Comparison of ENCODE assay signal across 25 cellular contexts in genomic region chr5:135565256-135565655, GRCh38. TPM values are rescaled to one million over a fixed set of nuclear protein-coding genes. Genes with fewer than 3 reads are reported as not detected.
A peak's percentile ranks its signal among the peaks of the same experiment; 100 is the strongest.
DNase-seq lines count a peak whose midpoint lies in the region; ATAC-seq, FAIRE-seq and TF ChIP-seq lines count a peak whose summit lies in the region.
"Had no signal": no experiment of that assay in that cellular context is flagged by ENCODE, and none has a peak within 500 bp of the region (broad histone marks: within the 10 kb centered on the region; RNA-seq: fewer than 3 reads in every experiment).

No MANE protein-coding gene starts in this region.

- no peak overlapping the region for H3K4me3 ChIP-seq in AG10803 (ENCODE audit: low read length)
- H3K4me3 ChIP-seq in HUES48 (ENCODE audit: low read depth, low read length) = peak overlapping the region; percentile 36
- peak overlapping the region in 1 of 4 experiments; percentile 12; a peak in 1 of 8 replicates for H3K4me3 ChIP-seq in H1 (ENCODE audit: extremely low read depth in 1 of 4, insufficient read depth in 2 of 4, low read depth in 3 of 4, low read length in 4 of 4)
- H3K4me3 ChIP-seq in mesendoderm (ENCODE audit: low read length) = no peak overlapping the region
- H3K4me3 ChIP-seq in tibial artery = no peak overlapping the region
- H3K4me3 ChIP-seq: GM12878, K562, MG63, SJCRH30 had no signal

- H3K9ac ChIP-seq in HUES48 (ENCODE audit: low read depth, low read length) (no peak overlapping the region), H1 (replicated peaks in 1 of 4; ENCODE audit: extremely low read depth in 1 of 4, low read depth in 3 of 4, low read length in 3 of 4) (no peak overlapping the region), mesendoderm (ENCODE audit: low read length) (no peak overlapping the region)

- TF ChIP-seq RAD21 in H1 (IDR thresholded peaks at IDR 0.05 in 1 of 2, conservative IDR thresholded peaks at IDR 0.05 in 1 of 2; ENCODE audit: low read depth in 2 of 2, low read length in 2 of 2) = no peak

- 40% methylated on average over 5 of the region's 5 CpGs; no CpG with 5 or more reads in 1 of the 2 experiments for WGBS in H1 (ENCODE audit: extremely low coverage in 1 of 2, insufficient coverage in 1 of 2, insufficient read length in 1 of 2, insufficient replicate concordance in 2 of 2, low coverage in 1 of 2, low lambda C conversion rate in 2 of 2, missing lambda C conversion rate in 1 of 2), 2 experiments
- no CpG with 5 or more reads among the region's 5 CpGs for WGBS in mesendoderm (ENCODE audit: extremely low coverage, insufficient coverage, low lambda C conversion rate)

- H3K18ac ChIP-seq in H1 (ENCODE audit: extremely low read depth, low read length) = no peak overlapping the region
- H3K18ac ChIP-seq in mesendoderm (ENCODE audit: low read length) = no peak overlapping the region

- H3K4ac ChIP-seq in H1 (replicated peaks; ENCODE audit: insufficient read length, low read depth, low read length) (no peak overlapping the region), mesendoderm (ENCODE audit: low read depth, low read length) (no peak overlapping the region)

- H3K4me1 ChIP-seq in HUES48 (ENCODE audit: control insufficient read depth, insufficient read depth, low read length) = peaks cover 20% of the 10 kb centered on the region
- peaks cover 0 to 23% (median 9%) of the 10 kb centered on the region in 4 experiments; a peak in 6 of 7 replicates for H3K4me1 ChIP-seq in H1 (replicated peaks in 1 of 4; ENCODE audit: control insufficient read depth in 3 of 4, insufficient read depth in 4 of 4, low read length in 3 of 4)
- peaks cover 2% of the 10 kb centered on the region for H3K4me1 ChIP-seq in mesendoderm (ENCODE audit: control insufficient read depth, low read depth, low read length)
- peaks cover 0 to 4% (median 0%) of the 10 kb centered on the region in 4 donors for H3K4me1 ChIP-seq in tibial artery
- H3K4me1 ChIP-seq: SJCRH30 had no signal

- H2AFZ ChIP-seq in H1 (ENCODE audit: low read length) = no peak overlapping the region

- intact Hi-C loops in tibial artery (cut with DNase I; ENCODE audit: low total_unique reads) = no loop called here

- no peak for TF ChIP-seq POLR2A in H1 (IDR thresholded peaks at IDR 0.05; ENCODE audit: control extremely low read depth in 1 of 2, low read depth in 2 of 2, low read length in 2 of 2)

- TF ChIP-seq CTCF in AG10803 (conservative IDR thresholded peaks at IDR 0.05; ENCODE audit: low read length) = no peak
- TF ChIP-seq CTCF in H1 (IDR thresholded peaks at IDR 0.05; ENCODE audit: control extremely low read depth in 1 of 3, insufficient read depth in 1 of 3, low read depth in 1 of 3, low read length in 3 of 3) = no peak
- no peak for TF ChIP-seq CTCF in tibial artery (IDR thresholded peaks at IDR 0.05)

- H3K27ac Mint-ChIP-seq in T-helper 17 cell = no peak overlapping the region
- H3K27ac Mint-ChIP-seq: CD4-positive, CD25-positive, alpha-beta regulatory T cell had no signal

- no peak overlapping the region for H4K91ac ChIP-seq in H1 (replicated peaks; ENCODE audit: insufficient read length, low read length)

- H2AK5ac ChIP-seq in H1 (ENCODE audit: low read depth, low read length) = no peak overlapping the region
- no peak overlapping the region for H2AK5ac ChIP-seq in mesendoderm (ENCODE audit: low read length)

- H3K27ac ChIP-seq in HUES48 (ENCODE audit: low read depth, low read length) = peak overlapping the region; percentile 22
- no peak overlapping the region for H3K27ac ChIP-seq in H1 (ENCODE audit: low read depth, low read length)
- H3K27ac ChIP-seq in mesendoderm (ENCODE audit: low read depth, low read length) = no peak overlapping the region
- H3K27ac ChIP-seq in tibial artery = no peak overlapping the region
- H3K27ac ChIP-seq: SJCRH30 had no signal

- no peak overlapping the region for H3K14ac ChIP-seq in H1 (ENCODE audit: insufficient read length)

- H2BK15ac ChIP-seq in H1 (ENCODE audit: low read length) = no peak overlapping the region
- no peak overlapping the region for H2BK15ac ChIP-seq in mesendoderm (replicated peaks; ENCODE audit: low read depth)

- H3K9me3 ChIP-seq in HUES48 (ENCODE audit: control insufficient read depth, insufficient read depth, low read length) (no peaks in the 10 kb centered on the region), H1 (ENCODE audit: insufficient read depth in 2 of 2, low read depth in 1 of 2, low read length in 1 of 2) (no peaks in the 10 kb centered on the region), T-helper 17 cell (ENCODE audit: control insufficient read depth, low read length, poor library complexity, severe bottlenecking) (no peaks in the 10 kb centered on the region), tibial artery (no peaks in the 10 kb centered on the region)
- H3K9me3 ChIP-seq: MG63, SJCRH30 had no signal

- no peak overlapping the region for H2BK120ac ChIP-seq in H1 (replicated peaks; ENCODE audit: low read depth, low read length)
- no peak overlapping the region for H2BK120ac ChIP-seq in mesendoderm (ENCODE audit: low read depth, low read length)

- H3K56ac ChIP-seq in H1 (replicated peaks; ENCODE audit: insufficient read length, low read depth, low read length) (no peak overlapping the region), mesendoderm (ENCODE audit: low read length) (peak overlapping the region; percentile 18)

- H3K79me1 ChIP-seq in H1 (ENCODE audit: low read depth, low read length) = no peaks in the 10 kb centered on the region
- no peaks in the 10 kb centered on the region for H3K79me1 ChIP-seq in mesendoderm (ENCODE audit: low read length)

- H4K5ac ChIP-seq in H1 (ENCODE audit: insufficient read length, low read depth, low read length) (no peak overlapping the region), mesendoderm (ENCODE audit: low read length) (no peak overlapping the region)

- peak overlapping the region; percentile 84; the same call in 1 of the 2 replicates for H2BK12ac ChIP-seq in H1 (ENCODE audit: low read depth, low read length)

- peaks cover 13% of the 10 kb centered on the region for H3K4me1 Mint-ChIP-seq in T-helper 17 cell

- no peak overlapping the region for H3K23ac ChIP-seq in H1 (ENCODE audit: insufficient read length)
- no peak overlapping the region for H3K23ac ChIP-seq in mesendoderm (ENCODE audit: low read length)

- ATAC-seq in T-helper 17 cell = no peak
- ATAC-seq: Panc1 had no signal

- CTCF ChIA-PET in H1 (lab: Charles Lee; ENCODE audit: partially characterized antibody) = interaction anchor here (0.7 to 20.6 kb wide), 32 partner anchors 12 to 488 kb away, joined by 3 to 547 read pairs (median 6); partner anchors contain the start of genes CXCL14 and SLC25A48

- H4K20me1 ChIP-seq in H1 (replicated peaks in 1 of 2; ENCODE audit: control insufficient read depth in 1 of 2, insufficient read depth in 2 of 2, low read length in 2 of 2) = no peaks in the 10 kb centered on the region

- H3K4me3 Mint-ChIP-seq in T-helper 17 cell = no peak overlapping the region
- H3K4me3 Mint-ChIP-seq: CD4-positive, CD25-positive, alpha-beta regulatory T cell had no signal

- H3K36me3 Mint-ChIP-seq in T-helper 17 cell (ENCODE audit: low read depth) = no peaks in the 10 kb centered on the region
- H3K36me3 Mint-ChIP-seq: CD4-positive, CD25-positive, alpha-beta regulatory T cell had no signal

- no peak for TF ChIP-seq EP300 in H1 (IDR thresholded peaks at IDR 0.05; ENCODE audit: borderline replicate concordance in 1 of 2, low read depth in 2 of 2, low read length in 2 of 2)

- H3K79me2 ChIP-seq in H1 (ENCODE audit: control insufficient read depth in 1 of 2, insufficient read depth in 2 of 2, low read length in 2 of 2) (no peaks in the 10 kb centered on the region), mesendoderm (ENCODE audit: control insufficient read depth, insufficient read depth, low read length) (no peaks in the 10 kb centered on the region)

- POLR2A ChIA-PET in H1 (lab: Charles Lee; ENCODE audit: partially characterized antibody) = interaction anchor here (0.6 to 1.2 kb wide), 2 partner anchors 99 to 1912 kb away, joined by 3 read pairs; no protein-coding TSS in a partner anchor

- H3K36me3 ChIP-seq in HUES48 (ENCODE audit: control insufficient read depth, insufficient read depth, low read length) (no peaks in the 10 kb centered on the region), H1 (ENCODE audit: control insufficient read depth in 2 of 4, insufficient read depth in 4 of 4, low read length in 3 of 4) (no peaks in the 10 kb centered on the region), mesendoderm (ENCODE audit: control insufficient read depth, insufficient read depth, low read length) (no peaks in the 10 kb centered on the region), tibial artery (no peaks in the 10 kb centered on the region)
- H3K36me3 ChIP-seq: MG63, SJCRH30 had no signal

- peak; percentile 57 for DNase-seq in AG10803 (ENCODE audit: low read depth)
- DNase-seq in H1 (ENCODE audit: low read depth in 1 of 2, low spot score in 2 of 2) = no peak
- no peak for DNase-seq in mesendoderm
- no peak for DNase-seq in T-helper 17 cell
- DNase-seq in MV-4-11 (lab: John Stamatoyannopoulos, UW) = no peak
- no peak for DNase-seq in tibial artery
- no peak for DNase-seq in HuH-7 (ENCODE audit: low spot score)
- DNase-seq: CD4-positive, CD25-positive, alpha-beta regulatory T cell; MG63; NCI-H1048; NCI-H1436; NCI-H187 treated with DMSO at 0.1 percent for 48 hours; NCI-H510A; NCI-H748 treated with DMSO at 0.1 percent for 48 hours; SJCRH30; T-helper 1 cell had no signal

- H4K8ac ChIP-seq in H1 (ENCODE audit: extremely low read depth, insufficient read depth, low read length) (no peak overlapping the region), mesendoderm (ENCODE audit: low read depth, low read length) (no peak overlapping the region)

- H3K27me3 Mint-ChIP-seq in T-helper 17 cell = peaks cover 43% of the 10 kb centered on the region

- FAIRE-seq in H1 (lab: Jason Lieb, UNC) = no peak

- H3K4me2 ChIP-seq in H1 (ENCODE audit: insufficient read depth in 1 of 2, low read depth in 2 of 2, low read length in 2 of 2) = peak overlapping the region; percentile 29 to 55
- no peak overlapping the region for H3K4me2 ChIP-seq in mesendoderm (ENCODE audit: low read length)

- no peak overlapping the region for H2BK20ac ChIP-seq in H1 (ENCODE audit: low read length)

- H3K23me2 ChIP-seq in H1 (ENCODE audit: low read depth, low read length) = no peaks in the 10 kb centered on the region

- no peak overlapping the region; the same call in 1 of the 2 replicates for H2BK5ac ChIP-seq in H1 (ENCODE audit: low read depth, low read length)
- no peak overlapping the region for H2BK5ac ChIP-seq in mesendoderm (ENCODE audit: low read length)

- H3K27me3 ChIP-seq in HUES48 (ENCODE audit: control insufficient read depth, insufficient read depth, low read length) (peaks cover 19% of the 10 kb centered on the region), H1 (replicated peaks in 1 of 4; ENCODE audit: control insufficient read depth in 3 of 4, extremely low read depth in 1 of 4, insufficient read depth in 3 of 4, low read length in 3 of 4) (no peaks in the 10 kb centered on the region), mesendoderm (ENCODE audit: insufficient read depth, low read length, poor library complexity) (no peaks in the 10 kb centered on the region), tibial artery (peaks cover 0 to 18% of the 10 kb centered on the region in 2 donors)

RNA-seq across cellular contexts. Expression of gene CXCL14, which starts 13.5 kb away (rescaled TPM):
- total RNA-seq in H1 (2021; fragmentation: NEBNext Ultra II Directional; extraction: Animal tissue kit (Norgen Biotek cat#: 25700)) = 1.8 and 2.4 TPM in 2 replicates
- polyA plus RNA-seq in H1 (2011; rRNA removed) = 1.2 and 1.5 TPM in 2 replicates
- polyA plus RNA-seq in H1 (2011; cell fraction: cytosol; rRNA removed) = 1.5 TPM
- 1.4 TPM for polyA plus RNA-seq in H1 (2011; cell fraction: nucleus; rRNA removed)
- polyA plus RNA-seq in H1 (2012, experiment 1 of 2) = 2.0 to 2.7 TPM (median 2.1 TPM) in 4 replicates
- 3.3 TPM for polyA plus RNA-seq in H1 (2012, experiment 2 of 2)
- 4.1 TPM for polyA plus RNA-seq in H1 (2013, experiment 1 of 2)
- polyA plus RNA-seq in H1 (2013, experiment 2 of 2) = 4.8 TPM
- 0.28 and 0.46 TPM in 2 replicates for polyA minus RNA-seq in H1 (2011; rRNA and poly(A)+ RNA removed)
- polyA minus RNA-seq in H1 (2011; cell fraction: cytosol; rRNA and poly(A)+ RNA removed) = not detected
- not detected for polyA minus RNA-seq in H1 (2011; cell fraction: nucleus; rRNA and poly(A)+ RNA removed)
- 25.5 TPM for polyA plus RNA-seq in mesendoderm (2013, experiment 1 of 2)
- polyA plus RNA-seq in mesendoderm (2013, experiment 2 of 2) = 27.4 TPM
- not detected for total RNA-seq in T-helper 17 cell
- total RNA-seq: A172; CD4-positive, CD25-positive, alpha-beta regulatory T cell; GM12878; K562; LHCN-M2; SJCRH30 had no signal
- polyA plus RNA-seq: AG04450; CD4-positive, CD25-positive, alpha-beta regulatory T cell; K562 had no signal

RNA-seq across cellular contexts. Expression of gene NEUROG1, which starts 29.5 kb away (rescaled TPM):
- total RNA-seq in H1 (2021; fragmentation: NEBNext Ultra II Directional; extraction: Animal tissue kit (Norgen Biotek cat#: 25700)) = not detected in 2 replicates
- polyA plus RNA-seq in H1 (2011; rRNA removed) = not detected in 2 replicates
- not detected for polyA plus RNA-seq in H1 (2011; cell fraction: cytosol; rRNA removed)
- 0.06 TPM for polyA plus RNA-seq in H1 (2011; cell fraction: nucleus; rRNA removed)
- not detected in 4 replicates for polyA plus RNA-seq in H1 (2012, experiment 1 of 2)
- polyA plus RNA-seq in H1 (2012, experiment 2 of 2) = not detected
- 0.02 TPM for polyA plus RNA-seq in H1 (2013, experiment 1 of 2)
- polyA plus RNA-seq in H1 (2013, experiment 2 of 2) = not detected
- 0.09 TPM in 1 of 2 replicates, not detected in the other for polyA minus RNA-seq in H1 (2011; rRNA and poly(A)+ RNA removed)
- not detected for polyA minus RNA-seq in H1 (2011; cell fraction: cytosol; rRNA and poly(A)+ RNA removed)
- not detected for polyA minus RNA-seq in H1 (2011; cell fraction: nucleus; rRNA and poly(A)+ RNA removed)
- polyA plus RNA-seq in mesendoderm (2013, experiment 1 of 2) = not detected
- polyA plus RNA-seq in mesendoderm (2013, experiment 2 of 2) = not detected
- total RNA-seq in T-helper 17 cell = not detected
- total RNA-seq: A172; CD4-positive, CD25-positive, alpha-beta regulatory T cell; GM12878; H4; K562; LHCN-M2; SJCRH30 had no signal
- polyA plus RNA-seq: AG04450; BJ; CD4-positive, CD25-positive, alpha-beta regulatory T cell; GM12878; K562 had no signal
